In genomic region chr11:18105086-18105801, GRCh38 we compare ENCODE assay signal across 8 cellular contexts. TPM values are rescaled to one million over a fixed set of nuclear protein-coding genes. Genes with fewer than 3 reads are reported as not detected.
DNase-seq lines count a peak whose midpoint lies in the region; ATAC-seq and TF ChIP-seq lines count a peak whose summit lies in the region.

No MANE protein-coding gene starts in this region.

- H2AFZ ChIP-seq in MM.1S (ENCODE audit: low read length) (peak overlapping the region; percentile 99), osteoblast (ENCODE audit: low read length) (peak overlapping the region; percentile 96)

- peak overlapping the region; percentile 97 for H3K4me3 Mint-ChIP-seq in Calu3 (ENCODE audit: low read depth, unreplicated experiment)
- peak overlapping the region; percentile 96 for H3K4me3 Mint-ChIP-seq in effector memory CD8-positive, alpha-beta T cell

- H3K4me2 ChIP-seq in MM.1S (ENCODE audit: low read depth, low read length) (peak overlapping the region; percentile 69; the same call in 1 of the 2 replicates), osteoblast (ENCODE audit: insufficient read depth, low read length) (peak overlapping the region; percentile 75)

- no peaks in the 10 kb centered on the region for H3K9me3 ChIP-seq in MM.1S (replicated peaks; ENCODE audit: insufficient read depth, low read length)
- H3K9me3 ChIP-seq in osteoblast (ENCODE audit: low read depth, low read length) = no peaks in the 10 kb centered on the region

- H3K4me1 ChIP-seq in MM.1S (ENCODE audit: low read length) (peaks cover 11% of the 10 kb centered on the region; the same call in 1 of the 2 replicates), osteoblast (ENCODE audit: insufficient read depth, low read length) (peaks cover 6% of the 10 kb centered on the region)

- peak overlapping the region; percentile 95 for H3K9ac ChIP-seq in MM.1S (ENCODE audit: low read length)

- peaks cover 21% of the 10 kb centered on the region for H3K4me1 Mint-ChIP-seq in Calu3 (ENCODE audit: low read depth, unreplicated experiment)
- H3K4me1 Mint-ChIP-seq in effector memory CD8-positive, alpha-beta T cell (ENCODE audit: low read depth in 2 of 2) = peaks cover 18 to 40% of the 10 kb centered on the region in 2 donors

- H3K27ac Mint-ChIP-seq in Calu3 (ENCODE audit: unreplicated experiment) = peak overlapping the region; percentile 81
- peak overlapping the region; percentile 94 to 96 for H3K27ac Mint-ChIP-seq in effector memory CD8-positive, alpha-beta T cell

- H3K4me3 ChIP-seq in MM.1S (ENCODE audit: low read length) (peak overlapping the region; percentile 95), osteoblast (ENCODE audit: insufficient read depth, low read length) (peak overlapping the region; percentile 97)

- no peak for ATAC-seq in effector memory CD8-positive, alpha-beta T cell (replicated peaks)
- ATAC-seq in HG03469 (IDR thresholded peaks at IDR 0.05; ENCODE audit: unreplicated experiment) = no peak

- peaks cover 4% of the 10 kb centered on the region for H3K27me3 Mint-ChIP-seq in Calu3 (ENCODE audit: unreplicated experiment)
- peaks cover 3 to 11% of the 10 kb centered on the region in 2 donors for H3K27me3 Mint-ChIP-seq in effector memory CD8-positive, alpha-beta T cell

- intact Hi-C loops in Calu3 (cut with micrococcal nuclease; ENCODE audit: unreplicated experiment) = loop anchor here (5.0 to 10.0 kb wide), 2 partner anchors 90 to 118 kb away; partner anchors contain the start of gene SERGEF

- no peaks in the 10 kb centered on the region for H3K9me2 ChIP-seq in MM.1S (replicated peaks; ENCODE audit: insufficient read depth, low read length)

- H3K79me2 ChIP-seq in MM.1S (ENCODE audit: low read length) (peaks cover 36% of the 10 kb centered on the region), osteoblast (ENCODE audit: insufficient read depth, low read length) (peaks cover 16% of the 10 kb centered on the region)

- H3K36me3 ChIP-seq in MM.1S (replicated peaks; ENCODE audit: insufficient read depth, low read length) = peaks cover 7% of the 10 kb centered on the region; the same call in 1 of the 2 replicates
- peaks cover 6% of the 10 kb centered on the region for H3K36me3 ChIP-seq in osteoblast (ENCODE audit: insufficient read depth, low read length)

- BruUV-seq in Calu3 (replicated peaks; lab: Mats Ljungman, UMichigan) = no TSS peak

- no peaks in the 10 kb centered on the region for H3K27me3 ChIP-seq in MM.1S (replicated peaks; ENCODE audit: insufficient read depth, low read length)
- H3K27me3 ChIP-seq in osteoblast (ENCODE audit: insufficient read depth, low read length) = no peaks in the 10 kb centered on the region

- peaks cover 16% of the 10 kb centered on the region for H3K36me3 Mint-ChIP-seq in Calu3 (ENCODE audit: insufficient read depth, unreplicated experiment)
- peaks cover 13% of the 10 kb centered on the region for H3K36me3 Mint-ChIP-seq in effector memory CD8-positive, alpha-beta T cell (ENCODE audit: insufficient read depth)

- TF ChIP-seq CTCF in Calu3 (IDR thresholded peaks at IDR 0.05; ENCODE audit: unreplicated experiment) (no peak), MM.1S (IDR thresholded peaks at IDR 0.05; ENCODE audit: low read length) (no peak), osteoblast (IDR thresholded peaks at IDR 0.05; ENCODE audit: extremely low read depth, low read depth, low read length) (no peak)

- CTCF ChIA-PET in Calu3 (lab: Charles Lee) = interaction anchor here (1.2 to 1.8 kb wide), 3 partner anchors 10 to 374 kb away, joined by 3 to 14 read pairs (median 3); partner anchors contain the start of gene SERGEF

- H4K20me1 ChIP-seq in MM.1S (ENCODE audit: insufficient read depth, low read length) (no peaks in the 10 kb centered on the region), osteoblast (ENCODE audit: insufficient read depth, low read length) (no peaks in the 10 kb centered on the region)

- DNase-seq in Calu3 (no peak), MM.1S (no peak), osteoblast (ENCODE audit: insufficient read length, low spot score, missing footprints) (no peak), DMS153 (lab: John Stamatoyannopoulos, UW) (no peak), DMS79 (lab: John Stamatoyannopoulos, UW) (no peak)
- DNase-seq in effector memory CD8-positive, alpha-beta T cell = no peak
- no peak for DNase-seq in activated effector memory CD4-positive, alpha-beta T cell treated with Interleukin-2 at 50 U/mL for 16 hours

- no peaks in the 10 kb centered on the region for H3K9me3 Mint-ChIP-seq in Calu3 (ENCODE audit: low read depth, unreplicated experiment)
- H3K9me3 Mint-ChIP-seq in effector memory CD8-positive, alpha-beta T cell = no peaks in the 10 kb centered on the region

- no peak overlapping the region for H3K27ac ChIP-seq in MM.1S (ENCODE audit: low read length)
- H3K27ac ChIP-seq in osteoblast (ENCODE audit: low read depth, low read length) = peak overlapping the region; percentile 71

- H3F3A ChIP-seq in MM.1S (ENCODE audit: insufficient read depth, low read length) = no peaks in the 10 kb centered on the region

RNA-seq across cellular contexts. Expression of gene SAAL1, which starts 0.6 kb away (rescaled TPM):
- 23.9 and 29.3 TPM in 2 replicates for total RNA-seq in Calu3 (2022)
- 15.6 and 18.3 TPM in 2 replicates for total RNA-seq in osteoblast

RNA-seq across cellular contexts. Expression of gene MRGPRX3, which starts 27.1 kb away (rescaled TPM):
- total RNA-seq in Calu3 (2022) (not detected in 2 replicates), osteoblast (not detected in 2 replicates)

RNA-seq across cellular contexts. Expression of gene TPH1, which starts 59.2 kb away (rescaled TPM):
- 0.24 and 0.34 TPM in 2 replicates for total RNA-seq in Calu3 (2022)
- total RNA-seq in osteoblast = under 0.01 and 0.29 TPM in 2 replicates
